ENCODE assay signal across 8 cellular contexts in genomic region chr12:44972746-44973421, GRCh38.
DNase-seq lines count a peak whose midpoint lies in the region; ATAC-seq and TF ChIP-seq lines count a peak whose summit lies in the region.

No MANE protein-coding gene starts in this region.

- TF ChIP-seq CTCF in fibroblast of villous mesenchyme (IDR thresholded peaks at IDR 0.05; ENCODE audit: insufficient read depth, low read depth, low read length), result peak; percentile 53

- ATAC-seq in GM21423 (IDR thresholded peaks at IDR 0.05; ENCODE audit: unreplicated experiment) (peak; percentile 76), HG03045 (IDR thresholded peaks at IDR 0.05; ENCODE audit: unreplicated experiment) (no peak), GM19023 (IDR thresholded peaks at IDR 0.05; ENCODE audit: unreplicated experiment) (no peak)

- H3K4me3 ChIP-seq in fibroblast of villous mesenchyme (ENCODE audit: low read depth, low read length), result no peak overlapping the region

- DNase-seq in DMS53 treated with DMSO at 0.1 percent for 48 hours (lab: John Stamatoyannopoulos, UW; ENCODE audit: unreplicated experiment), result peak; percentile 47
- DNase-seq in NCI-H82 treated with DMSO at 0.1 percent for 48 hours (lab: John Stamatoyannopoulos, UW; ENCODE audit: unreplicated experiment), result peak; percentile 17
- DNase-seq in fibroblast of villous mesenchyme (ENCODE audit: low read depth), result peak; percentile 2
- no peak for DNase-seq in NCI-H2081 treated with DMSO at 0.1 percent for 48 hours (lab: John Stamatoyannopoulos, UW)
- no peak for DNase-seq in activated naive CD4-positive, alpha-beta T cell treated with anti-CD3 and anti-CD28 coated beads, Interleukin-2, amount 50 U/mL, for 16 hours

Comparison
In these comparisons a context has a peak if more than half of its experiments do, and no peak if none do; other contexts are left out.
1. DNase-seq: peak in DMS53 treated with DMSO at 0.1 percent for 48 hours (single experiment), NCI-H82 treated with DMSO at 0.1 percent for 48 hours (single experiment) and fibroblast of villous mesenchyme (single experiment); none in NCI-H2081 treated with DMSO at 0.1 percent for 48 hours (single experiment) and activated naive CD4-positive, alpha-beta T cell treated with anti-CD3 and anti-CD28 coated beads, Interleukin-2, amount 50 U/mL, for 16 hours (single experiment).